ENCODE assay signal across 12 cellular contexts in the genomic region with DNA sequence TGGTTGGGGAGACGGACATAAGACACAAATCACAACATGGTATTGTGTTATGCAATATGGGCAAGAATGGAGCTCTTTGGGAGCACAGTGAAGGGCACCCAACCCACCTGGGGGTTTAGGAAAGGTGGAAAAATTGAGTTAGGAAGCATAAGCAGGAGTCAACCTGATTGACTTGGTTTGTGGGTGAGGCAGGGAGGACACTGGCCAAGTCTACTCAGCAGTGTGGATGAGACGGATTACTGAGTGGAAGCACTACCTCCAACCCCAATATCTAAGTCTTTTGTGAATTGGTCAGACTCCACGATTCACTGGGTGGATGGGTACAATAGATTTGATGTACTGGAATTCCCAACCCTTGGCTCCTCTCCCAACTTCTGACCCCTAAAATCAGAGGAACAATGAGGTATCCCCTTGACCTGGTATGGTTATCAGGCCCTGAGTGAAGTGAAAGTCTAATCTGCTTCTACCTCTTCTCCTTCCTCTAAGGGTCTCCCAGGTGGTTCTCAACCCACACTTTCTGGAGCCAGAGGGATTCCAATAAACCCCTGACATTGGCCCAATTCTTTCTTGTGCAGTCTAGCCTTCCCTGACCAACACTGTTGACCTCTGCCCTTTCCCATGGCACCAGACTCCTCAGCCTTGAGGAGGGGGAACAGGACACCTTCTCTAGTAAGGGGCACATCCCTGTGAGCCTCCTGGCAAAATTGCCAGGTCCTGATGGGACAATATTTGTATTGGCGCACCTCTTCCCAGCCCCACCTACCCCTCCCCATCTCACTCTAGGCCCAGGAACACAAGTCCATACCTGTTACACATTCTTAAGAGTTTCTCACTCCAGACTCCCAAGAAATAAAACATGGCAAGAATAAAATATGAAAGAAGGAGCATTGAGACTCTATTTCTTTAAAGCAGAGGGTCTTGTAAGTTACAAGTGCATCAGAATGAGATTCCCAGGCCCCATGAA. TPM values are rescaled to one million over a fixed set of nuclear protein-coding genes. Genes with fewer than 3 reads are reported as not detected.
DNase-seq lines count a peak whose midpoint lies in the region; ATAC-seq and TF ChIP-seq lines count a peak whose summit lies in the region.
"Had no signal": no experiment of that assay in that cellular context is flagged by ENCODE, and none has a peak within 500 bp of the region (broad histone marks: within the 10 kb centered on the region; RNA-seq: fewer than 3 reads in every experiment).

No MANE protein-coding gene starts in this region.

- peaks cover 9% of the 10 kb centered on the region for H3K4me1 ChIP-seq in OCI-LY7 (ENCODE audit: insufficient read depth, low read length, poor library complexity, severe bottlenecking)

- no peak overlapping the region for H3K4me3 Mint-ChIP-seq in activated T-helper 17 cell treated with anti-CD3 and anti-CD28 coated beads, Interleukin-2, amount 50 U/mL, for 72 hours
- H3K4me3 Mint-ChIP-seq in type B pancreatic cell, result peak overlapping the region; percentile 55
- no peak overlapping the region for H3K4me3 Mint-ChIP-seq in activated CD4-positive, alpha-beta memory T cell treated with anti-CD3 and anti-CD28 coated beads, Interleukin-2, amount 10 ng/mL, durations not matched to agents 7 days and 5 days
- H3K4me3 Mint-ChIP-seq: activated CD4-positive, alpha-beta T cell treated with anti-CD3 and anti-CD28 coated beads, Interleukin-2, amount 10 ng/mL, durations not matched to agents 7 days and 5 days had no signal

- H3K9me3 ChIP-seq in OCI-LY7 (ENCODE audit: low read length), result no peaks in the 10 kb centered on the region

- intact Hi-C loops in OCI-LY7 (cut with micrococcal nuclease; ENCODE audit: unreplicated experiment), result no loop called here

- H4K20me1 ChIP-seq in OCI-LY7 (ENCODE audit: insufficient read depth, low read length), result no peaks in the 10 kb centered on the region

- TF ChIP-seq CTCF in type B pancreatic cell (conservative IDR thresholded peaks at IDR 0.05), result no peak
- no peak for TF ChIP-seq CTCF in OCI-LY7 (conservative IDR thresholded peaks at IDR 0.05; ENCODE audit: low read length)

- no peak overlapping the region for H2AFZ ChIP-seq in OCI-LY7 (ENCODE audit: low read length)

- no peaks in the 10 kb centered on the region for H3K9me2 ChIP-seq in OCI-LY7 (ENCODE audit: insufficient read depth, low read length)

- DNase-seq in activated T-cell treated with anti-CD3 and anti-CD28 coated beads for 1 hour (ENCODE audit: low read depth) (peak; percentile 46), activated T-cell treated with anti-CD3 and anti-CD28 coated beads for 4 hours (no peak), kidney glomerular epithelial cell (lab: John Stamatoyannopoulos, UW) (peak; percentile 43), type B pancreatic cell (ENCODE audit: extremely low spot score, unreplicated experiment) (no peak), OCI-LY7 (ENCODE audit: low spot score) (no peak)
- no peak for DNase-seq in activated CD4-positive, alpha-beta memory T cell treated with anti-CD3 and anti-CD28 coated beads, Interleukin-2, amount 10 ng/mL, durations not matched to agents 7 days and 5 days
- no peak for DNase-seq in activated CD4-positive, CD25-positive, alpha-beta regulatory T cell treated with anti-CD3 and anti-CD28 coated beads, Interleukin-2, amount 50 U/mL, for 72 hours
- DNase-seq: activated CD4-positive, alpha-beta T cell treated with anti-CD3 and anti-CD28 coated beads, Interleukin-2, amount 10 ng/mL, durations not matched to agents 7 days and 5 days; activated naive CD4-positive, alpha-beta T cell; DMS153; NCI-H1694 had no signal

- H3K4me2 ChIP-seq in OCI-LY7 (ENCODE audit: low read length), result no peak overlapping the region

- H3K27ac Mint-ChIP-seq in activated T-helper 17 cell treated with anti-CD3 and anti-CD28 coated beads, Interleukin-2, amount 50 U/mL, for 72 hours, result peak overlapping the region; percentile 24
- H3K27ac Mint-ChIP-seq in type B pancreatic cell, result peak overlapping the region; percentile 97
- no peak overlapping the region for H3K27ac Mint-ChIP-seq in activated CD4-positive, alpha-beta memory T cell treated with anti-CD3 and anti-CD28 coated beads, Interleukin-2, amount 10 ng/mL, durations not matched to agents 7 days and 5 days
- H3K27ac Mint-ChIP-seq: activated CD4-positive, alpha-beta T cell treated with anti-CD3 and anti-CD28 coated beads, Interleukin-2, amount 10 ng/mL, durations not matched to agents 7 days and 5 days had no signal

- CTCF ChIA-PET in activated CD4-positive, alpha-beta memory T cell treated with anti-CD3 and anti-CD28 coated beads, Interleukin-2, amount 10 ng/mL, durations not matched to agents 7 days and 5 days (lab: Charles Lee), result interaction anchor here (1.4 kb wide), 1 partner anchor 21 kb away, joined by 5 read pairs; no protein-coding TSS in a partner anchor
- CTCF ChIA-PET in OCI-LY7 (lab: Charles Lee; ENCODE audit: unreplicated experiment), result no interaction called here

- POLR2A ChIA-PET in activated CD4-positive, alpha-beta memory T cell treated with anti-CD3 and anti-CD28 coated beads, Interleukin-2, amount 10 ng/mL, durations not matched to agents 7 days and 5 days (lab: Charles Lee), result no interaction called here
- POLR2A ChIA-PET in OCI-LY7 (lab: Charles Lee), result no interaction called here

- H3K36me3 Mint-ChIP-seq in activated T-helper 17 cell treated with anti-CD3 and anti-CD28 coated beads, Interleukin-2, amount 50 U/mL, for 72 hours (ENCODE audit: low read depth), result peaks cover 34% of the 10 kb centered on the region
- H3K36me3 Mint-ChIP-seq in type B pancreatic cell, result peaks cover 25% of the 10 kb centered on the region
- H3K36me3 Mint-ChIP-seq in activated CD4-positive, alpha-beta memory T cell treated with anti-CD3 and anti-CD28 coated beads, Interleukin-2, amount 10 ng/mL, durations not matched to agents 7 days and 5 days (ENCODE audit: low read depth), result peaks cover 13% of the 10 kb centered on the region

- BruUV-seq in OCI-LY7 (replicated peaks; lab: Mats Ljungman, UMichigan), result no TSS peak

- no peak overlapping the region for H3K4me3 ChIP-seq in OCI-LY7 (ENCODE audit: low read depth, low read length, poor library complexity, severe bottlenecking)

- ATAC-seq in activated T-helper 17 cell treated with anti-CD3 and anti-CD28 coated beads, Interleukin-2, amount 50 U/mL, for 72 hours (replicated peaks), result no peak

- peaks cover 5% of the 10 kb centered on the region for H3K27me3 Mint-ChIP-seq in activated T-helper 17 cell treated with anti-CD3 and anti-CD28 coated beads, Interleukin-2, amount 50 U/mL, for 72 hours
- peaks cover 47% of the 10 kb centered on the region for H3K27me3 Mint-ChIP-seq in type B pancreatic cell
- peaks cover 33% of the 10 kb centered on the region for H3K27me3 Mint-ChIP-seq in activated CD4-positive, alpha-beta memory T cell treated with anti-CD3 and anti-CD28 coated beads, Interleukin-2, amount 10 ng/mL, durations not matched to agents 7 days and 5 days

- no peak overlapping the region for H3K27ac ChIP-seq in OCI-LY7 (ENCODE audit: low read depth, low read length, poor library complexity, severe bottlenecking)

- no peaks in the 10 kb centered on the region for H3K79me2 ChIP-seq in OCI-LY7 (ENCODE audit: insufficient read depth, low read depth, low read length)

- no peaks in the 10 kb centered on the region for H3K9me3 Mint-ChIP-seq in activated T-helper 17 cell treated with anti-CD3 and anti-CD28 coated beads, Interleukin-2, amount 50 U/mL, for 72 hours
- H3K9me3 Mint-ChIP-seq in type B pancreatic cell, result no peaks in the 10 kb centered on the region
- H3K9me3 Mint-ChIP-seq in activated CD4-positive, alpha-beta memory T cell treated with anti-CD3 and anti-CD28 coated beads, Interleukin-2, amount 10 ng/mL, durations not matched to agents 7 days and 5 days, result no peaks in the 10 kb centered on the region
- H3K9me3 Mint-ChIP-seq: activated CD4-positive, alpha-beta T cell treated with anti-CD3 and anti-CD28 coated beads, Interleukin-2, amount 10 ng/mL, durations not matched to agents 7 days and 5 days had no signal

- H3K4me1 Mint-ChIP-seq in activated T-helper 17 cell treated with anti-CD3 and anti-CD28 coated beads, Interleukin-2, amount 50 U/mL, for 72 hours, result peaks cover 22% of the 10 kb centered on the region
- peaks cover 25% of the 10 kb centered on the region for H3K4me1 Mint-ChIP-seq in type B pancreatic cell (ENCODE audit: unreplicated experiment)
- H3K4me1 Mint-ChIP-seq in activated CD4-positive, alpha-beta memory T cell treated with anti-CD3 and anti-CD28 coated beads, Interleukin-2, amount 10 ng/mL, durations not matched to agents 7 days and 5 days, result peaks cover 17% of the 10 kb centered on the region

- no peaks in the 10 kb centered on the region for H3K36me3 ChIP-seq in OCI-LY7 (ENCODE audit: insufficient read depth, low read length)

RNA-seq across cellular contexts. Expression of a gene that starts 5.3 kb away (rescaled TPM):
- 10 to 100 TPM; 14.0 to 77.6 TPM for total RNA-seq in activated T-helper 17 cell treated with anti-CD3 and anti-CD28 coated beads, Interleukin-2, amount 50 U/mL, for 72 hours
- total RNA-seq in type B pancreatic cell (ENCODE audit: low replicate concordance) (64.4 and 283 TPM in 2 replicates), OCI-LY7 (2022) (0.79 and 1.1 TPM in 2 replicates)
- total RNA-seq in activated CD4-positive, alpha-beta memory T cell treated with anti-CD3 and anti-CD28 coated beads, Interleukin-2, amount 10 ng/mL, durations not matched to agents 7 days and 5 days, result 10 to 100 TPM; 21.0 to 21.6 TPM
- total RNA-seq in OCI-LY7 (2014; rRNA removed; shearing (Covaris generic)), result 0.10 and 0.13 TPM in 2 replicates

RNA-seq across cellular contexts. Expression of a gene that starts 31.7 kb away (rescaled TPM):
- 1 to 10 TPM; 2.0 TPM for total RNA-seq in activated T-helper 17 cell treated with anti-CD3 and anti-CD28 coated beads, Interleukin-2, amount 50 U/mL, for 72 hours
- 7.8 and 31.0 TPM in 2 replicates for total RNA-seq in type B pancreatic cell (ENCODE audit: low replicate concordance)
- 1 to 10 TPM in 1 of 2 experiments, under 1 TPM in 1; 0.76 to 1.1 TPM for total RNA-seq in activated CD4-positive, alpha-beta memory T cell treated with anti-CD3 and anti-CD28 coated beads, Interleukin-2, amount 10 ng/mL, durations not matched to agents 7 days and 5 days
- 3.9 and 5.4 TPM in 2 replicates for total RNA-seq in OCI-LY7 (2014; rRNA removed; shearing (Covaris generic))
- total RNA-seq in OCI-LY7 (2022), result 5.1 and 6.5 TPM in 2 replicates

Comparison
In these comparisons a context has a peak if more than half of its experiments do, and no peak if none do; other contexts are left out.
1. DNase-seq: peak in activated T-cell treated with anti-CD3 and anti-CD28 coated beads for 1 hour (single experiment) and kidney glomerular epithelial cell (single experiment); none in activated T-cell treated with anti-CD3 and anti-CD28 coated beads for 4 hours (single experiment), type B pancreatic cell (single experiment), activated CD4-positive, alpha-beta memory T cell treated with anti-CD3 and anti-CD28 coated beads, Interleukin-2, amount 10 ng/mL, durations not matched to agents 7 days and 5 days (single experiment), activated CD4-positive, CD25-positive, alpha-beta regulatory T cell treated with anti-CD3 and anti-CD28 coated beads, Interleukin-2, amount 50 U/mL, for 72 hours (single experiment) and OCI-LY7 (single experiment).
2. RNA of a gene that starts 5.3 kb away (total RNA-seq): 14.0 to 77.6 TPM in activated T-helper 17 cell treated with anti-CD3 and anti-CD28 coated beads, Interleukin-2, amount 50 U/mL, for 72 hours, 64.4 to 283 TPM in type B pancreatic cell and 21.0 to 21.6 TPM in activated CD4-positive, alpha-beta memory T cell treated with anti-CD3 and anti-CD28 coated beads, Interleukin-2, amount 10 ng/mL, durations not matched to agents 7 days and 5 days; 0.10 to 1.1 TPM in OCI-LY7; every median in the first group is over 4 times any median in the second.